9 cellular contexts compared by ENCODE assay signal in the genomic region with DNA sequence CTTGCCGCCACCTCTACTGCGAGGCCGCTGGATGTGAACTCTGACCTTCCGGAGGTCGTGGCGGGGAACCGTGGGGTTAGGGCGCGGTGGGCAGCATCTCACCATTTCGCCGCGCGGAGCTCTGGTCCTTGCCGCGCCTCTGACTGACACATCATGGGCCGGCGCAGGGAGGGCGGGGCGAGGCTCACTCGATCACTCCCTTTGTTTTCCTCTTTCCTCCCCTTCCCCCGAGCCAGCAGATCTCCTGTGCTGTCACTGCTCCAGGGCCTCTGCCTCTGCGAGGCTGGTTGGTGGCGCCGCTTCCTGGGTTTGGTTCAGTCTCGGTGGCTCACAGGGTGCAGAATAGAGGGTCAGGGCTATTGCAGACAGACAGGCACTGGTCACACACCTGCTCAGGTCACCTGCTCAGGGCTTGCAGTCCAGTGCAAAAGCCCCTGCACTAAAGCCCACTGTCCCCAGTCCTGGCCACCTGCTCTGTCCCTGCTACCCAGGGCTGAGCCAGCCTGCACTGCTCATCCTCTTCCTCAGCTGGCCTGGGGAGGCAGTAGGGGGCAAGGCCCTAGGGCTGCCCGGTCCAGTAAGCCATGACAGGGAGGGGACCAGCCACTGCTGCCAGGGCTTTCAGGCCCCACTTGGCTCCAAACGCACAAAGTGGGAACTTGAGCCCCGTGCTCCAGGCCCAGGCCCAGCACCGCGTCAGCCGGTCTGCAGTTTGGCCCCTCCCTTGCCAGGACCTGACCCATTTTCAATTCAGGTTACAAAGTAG. TPM values are rescaled to one million over a fixed set of nuclear protein-coding genes. Genes with fewer than 3 reads are reported as not detected.
A peak's percentile ranks its signal among the peaks of the same experiment; 100 is the strongest.
DNase-seq lines count a peak whose midpoint lies in the region; ATAC-seq, FAIRE-seq and TF ChIP-seq lines count a peak whose summit lies in the region.
"Had no signal": no experiment of that assay in that cellular context is flagged by ENCODE, and none has a peak within 500 bp of the region (broad histone marks: within the 10 kb centered on the region; RNA-seq: fewer than 3 reads in every experiment).

No MANE protein-coding gene starts in this region.

- ATAC-seq in K562 (peak; percentile 69), GM21360 (IDR thresholded peaks at IDR 0.05; ENCODE audit: unreplicated experiment) (no peak), HG02840 (IDR thresholded peaks at IDR 0.05; ENCODE audit: low FRiP score, unreplicated experiment) (no peak)

- no peaks in the 10 kb centered on the region for H3K36me3 Mint-ChIP-seq in immature natural killer cell

- no peak overlapping the region for H2AFZ ChIP-seq in K562 (ENCODE audit: low read depth, low read length)

- no peak for TF ChIP-seq RAD21 in K562 (CRISPR knock-in tag; conservative IDR thresholded peaks at IDR 0.05 in 1 of 2, IDR thresholded peaks at IDR 0.05 in 1 of 2)

- in situ Hi-C loops in K562 (cut with MboI), result no loop called here
- in situ Hi-C loops in ACHN (cut with HindIII; ENCODE audit: low pct_ligation_motif_present, low pct_unique_long_range_greater_than_20kb, low sequenced_read_pairs), result no loop called here

- no peaks in the 10 kb centered on the region for H3K9me3 Mint-ChIP-seq in immature natural killer cell

- H4K20me1 ChIP-seq in K562 (replicated peaks; ENCODE audit: control insufficient read depth, insufficient read depth, low read length), result no peaks in the 10 kb centered on the region; the same call in 1 of the 2 replicates

- peaks cover 39 to 49% of the 10 kb centered on the region in 2 donors for H3K4me1 Mint-ChIP-seq in immature natural killer cell

- peak overlapping the region; percentile 46 to 77 (median 70) for H3K27ac Mint-ChIP-seq in immature natural killer cell

- H3K9me3 ChIP-seq in K562 (replicated peaks; ENCODE audit: control insufficient read depth, insufficient read depth, low read depth, low read length), result no peaks in the 10 kb centered on the region

- H3K27me3 Mint-ChIP-seq in immature natural killer cell (ENCODE audit: low read depth in 3 of 3), result peaks cover 6 to 11% (median 10%) of the 10 kb centered on the region in 3 donors

- peak; percentile 10 for DNase-seq in NCI-H1436 (lab: John Stamatoyannopoulos, UW)
- DNase-seq in NCI-H1436 treated with DMSO at 0.1 percent for 48 hours (lab: John Stamatoyannopoulos, UW), result no peak
- peak; percentile 59 to 74 (median 66) for DNase-seq in K562 (ENCODE audit: extremely low read depth in 1 of 4, low spot score in 3 of 4)
- no peak for DNase-seq in immature natural killer cell
- no peak for DNase-seq in ACHN

- POLR2A ChIA-PET in K562 (lab: Yijun Ruan, JAX), result interaction anchor here (0.5 to 1.5 kb wide), 5 partner anchors 17 to 36 kb away, joined by 3 to 5 read pairs (median 3); a partner anchor contains a TSS

- peak; percentile 49 for FAIRE-seq in K562 (lab: Jason Lieb, UNC)
- FAIRE-seq: A204.1 had no signal

- peaks cover 90% of the 10 kb centered on the region for H3K79me2 ChIP-seq in K562 (ENCODE audit: control insufficient read depth, insufficient read depth, low read length)

- BruUV-seq in K562 (replicated peaks; lab: Mats Ljungman, UMichigan), result no TSS peak

- peak overlapping the region; percentile 68 to 84 for H3K9ac ChIP-seq in K562 (ENCODE audit: insufficient read depth in 1 of 2, low read depth in 2 of 2, low read length in 2 of 2)

- TF ChIP-seq CTCF in K562 (IDR thresholded peaks at IDR 0.05 in 2 of 3, conservative IDR thresholded peaks at IDR 0.05 in 1 of 3; ENCODE audit: insufficient read depth in 2 of 3, low read depth in 1 of 3, low read length in 3 of 3), result no peak

- H3K4me3 Mint-ChIP-seq in immature natural killer cell, result no peak overlapping the region

- TF ChIP-seq EP300 in K562 (IDR thresholded peaks at IDR 0.05; ENCODE audit: low read length), result no peak

- H3K27ac ChIP-seq in K562 (ENCODE audit: extremely low read depth, low read depth, low read length), result peak overlapping the region; percentile 67
- peak overlapping the region in 12 of 21 experiments; percentile 4 to 77 (median 41) for H3K27ac ChIP-seq in skin epidermis

- 12% methylated on average over 14 of the region's 31 CpGs for WGBS in K562 (ENCODE audit: insufficient coverage, low coverage, missing lambda C conversion rate)

- TF ChIP-seq POLR2A in K562 (conservative IDR thresholded peaks at IDR 0.05), result no peak

- peaks cover 73% of the 10 kb centered on the region; the same call in 2 of the 3 replicates for H3K36me3 ChIP-seq in K562 (ENCODE audit: control insufficient read depth, insufficient read depth, low read length)

- no peaks in the 10 kb centered on the region for H3K27me3 ChIP-seq in K562 (ENCODE audit: control insufficient read depth in 2 of 2, insufficient read depth in 2 of 2, low read length in 2 of 2)

- peak overlapping the region; percentile 84 for H3K4me2 ChIP-seq in K562 (ENCODE audit: insufficient read depth, low read length)

- H3K9me1 ChIP-seq in K562 (ENCODE audit: control insufficient read depth, insufficient read depth, low read length), result peaks cover 3% of the 10 kb centered on the region

- CTCF ChIA-PET in K562 (lab: Yijun Ruan, JAX; ENCODE audit: low intra/inter-chr PET ratio), result no interaction called here

- H3K4me3 ChIP-seq in K562 (peak overlapping the region; percentile 2; the same call in 1 of the 2 replicates), skin epidermis (no peak overlapping the region)

- H3K4me1 ChIP-seq in K562 (replicated peaks in 1 of 2; ENCODE audit: control insufficient read depth in 2 of 2, insufficient read depth in 2 of 2, low read length in 2 of 2), result peaks cover 50 to 80% of the 10 kb centered on the region in 2 experiments

- intact Hi-C loops in K562 (cut with micrococcal nuclease), result no loop called here

TF ChIP-seq in K562, 482 proteins besides CTCF, POLR2A, EP300 and RAD21 (continues in another document):
- TF ChIP-seq, protein P1, sequence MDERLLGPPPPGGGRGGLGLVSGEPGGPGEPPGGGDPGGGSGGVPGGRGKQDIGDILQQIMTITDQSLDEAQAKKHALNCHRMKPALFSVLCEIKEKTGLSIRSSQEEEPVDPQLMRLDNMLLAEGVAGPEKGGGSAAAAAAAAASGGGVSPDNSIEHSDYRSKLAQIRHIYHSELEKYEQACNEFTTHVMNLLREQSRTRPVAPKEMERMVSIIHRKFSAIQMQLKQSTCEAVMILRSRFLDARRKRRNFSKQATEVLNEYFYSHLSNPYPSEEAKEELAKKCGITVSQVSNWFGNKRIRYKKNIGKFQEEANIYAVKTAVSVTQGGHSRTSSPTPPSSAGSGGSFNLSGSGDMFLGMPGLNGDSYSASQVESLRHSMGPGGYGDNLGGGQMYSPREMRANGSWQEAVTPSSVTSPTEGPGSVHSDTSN (CRISPR knock-in tag; IDR thresholded peaks at IDR 0.05; ENCODE audit: low read depth), result peak; percentile 32; the same call in 1 of the 2 replicates
- TF ChIP-seq, protein P1 (tag; conservative IDR thresholded peaks at IDR 0.05; ENCODE audit: low read depth), result no peak
- TF ChIP-seq RBFOX2 (IDR thresholded peaks at IDR 0.05; ENCODE audit: low read depth, low read length), result peak; percentile 68
- TF ChIP-seq, protein P2, sequence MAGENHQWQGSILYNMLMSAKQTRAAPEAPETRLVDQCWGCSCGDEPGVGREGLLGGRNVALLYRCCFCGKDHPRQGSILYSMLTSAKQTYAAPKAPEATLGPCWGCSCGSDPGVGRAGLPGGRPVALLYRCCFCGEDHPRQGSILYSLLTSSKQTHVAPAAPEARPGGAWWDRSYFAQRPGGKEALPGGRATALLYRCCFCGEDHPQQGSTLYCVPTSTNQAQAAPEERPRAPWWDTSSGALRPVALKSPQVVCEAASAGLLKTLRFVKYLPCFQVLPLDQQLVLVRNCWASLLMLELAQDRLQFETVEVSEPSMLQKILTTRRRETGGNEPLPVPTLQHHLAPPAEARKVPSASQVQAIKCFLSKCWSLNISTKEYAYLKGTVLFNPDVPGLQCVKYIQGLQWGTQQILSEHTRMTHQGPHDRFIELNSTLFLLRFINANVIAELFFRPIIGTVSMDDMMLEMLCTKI (IDR thresholded peaks at IDR 0.05; ENCODE audit: partially characterized antibody), result no peak
- TF ChIP-seq FOXK2 (conservative IDR thresholded peaks at IDR 0.05 in 1 of 2, IDR thresholded peaks at IDR 0.05 in 1 of 2; ENCODE audit: low read depth in 2 of 2), result 0 out of 4 replicates have a peak, but pooled peaks of 1 of the 2 experiments have one; percentile 40

RNA-seq across cellular contexts. Expression of a gene that starts 36.2 kb away (rescaled TPM):
- 37.5 and 84.0 TPM in 2 replicates for total RNA-seq in K562 (2011; cell fraction: chromatin; rRNA removed; ENCODE audit: low replicate concordance)
- 62.2 and 72.4 TPM in 2 replicates for total RNA-seq in K562 (2011; cell fraction: nucleolus; rRNA removed)
- total RNA-seq in K562 (2011; cell fraction: nucleoplasm; rRNA removed), result 47.8 and 52.1 TPM in 2 replicates
- 33.3 and 47.1 TPM in 2 replicates for total RNA-seq in K562 (2014; rRNA removed)
- 20.2 and 24.5 TPM in 2 replicates for total RNA-seq in K562 (2014; rRNA removed; fragmentation: Illumina TruSeq; extraction: Trizol)
- total RNA-seq in K562 (2015; rRNA removed; fragmentation: Illumina TruSeq; extraction: Trizol), result 27.4 and 28.1 TPM in 2 replicates
- total RNA-seq in K562 (2021), result 56.8 and 63.1 TPM in 2 replicates
- 29.1 and 44.3 TPM in 2 replicates for polyA plus RNA-seq in K562 (2011; rRNA removed)
- polyA plus RNA-seq in K562 (2011; cell fraction: cytosol; rRNA removed), result 48.2 and 59.1 TPM in 2 replicates
- 112 and 122 TPM in 2 replicates for polyA plus RNA-seq in K562 (2011; cell fraction: nucleus; rRNA removed)
- polyA plus RNA-seq in K562 (2012), result 31.9 and 36.1 TPM in 2 replicates
- 42.6 and 48.5 TPM in 2 replicates for polyA plus RNA-seq in K562 (2014; fragmentation: Illumina TruSeq; extraction: Trizol)
- polyA plus RNA-seq in K562 (2014; fragmentation: Nextera tagmentation; extraction: Ambion mirVana), result 10 to 100 TPM; 44.4 to 65.9 TPM
- polyA plus RNA-seq in K562 (2014; rRNA removed), result 36.6 and 44.9 TPM in 2 replicates
- 14.8 and 17.3 TPM in 2 replicates for polyA minus RNA-seq in K562 (2011; rRNA and poly(A)+ RNA removed)
- polyA minus RNA-seq in K562 (2011; cell fraction: cytosol; rRNA and poly(A)+ RNA removed), result 17.0 and 18.8 TPM in 2 replicates
- polyA minus RNA-seq in K562 (2011; cell fraction: nucleus; rRNA and poly(A)+ RNA removed), result 22.3 and 29.7 TPM in 2 replicates
- polyA plus RNA-seq in immature natural killer cell, result 10 to 100 TPM; 16.3 to 34.8 (median 25.3) TPM

Comparison
In these comparisons a context has a peak if more than half of its experiments do, and no peak if none do; other contexts are left out.
1. DNase-seq: peak in NCI-H1436 (single experiment) and K562 (4 of 4); none in NCI-H1436 treated with DMSO at 0.1 percent for 48 hours (single experiment), immature natural killer cell (0 of 3) and ACHN (single experiment).